Comparison of ENCODE assay signal across 1 cellular context in the genomic region with DNA sequence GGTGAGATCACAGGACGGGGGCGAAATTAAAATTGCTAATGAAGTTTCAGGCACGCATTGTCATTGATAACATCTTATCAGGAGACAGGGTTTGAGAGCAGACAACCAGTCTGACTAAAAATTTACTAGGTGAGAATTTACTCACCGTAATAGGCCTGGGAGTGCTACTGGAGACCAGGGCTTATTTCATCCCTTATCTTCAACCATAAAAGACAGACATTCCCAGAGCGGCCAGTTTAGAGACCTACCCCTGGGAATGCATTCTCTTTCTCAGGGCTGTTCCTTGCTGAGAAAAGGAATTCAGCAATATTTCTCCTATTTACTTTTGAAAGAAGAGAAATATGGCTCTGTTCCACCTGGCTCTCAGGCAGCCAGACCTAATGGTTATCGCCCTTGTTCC. TPM values are rescaled to one million over a fixed set of nuclear protein-coding genes. Genes with fewer than 3 reads are reported as not detected.
"Had no signal": no experiment of that assay in that cellular context is flagged by ENCODE, and none has a peak within 500 bp of the region (broad histone marks: within the 10 kb centered on the region; RNA-seq: fewer than 3 reads in every experiment).

No MANE protein-coding gene starts in this region.

RNA-seq across cellular contexts. Expression of gene ENTPD1, which starts 23.1 kb away (rescaled TPM):
- total RNA-seq: epithelial cell of proximal tubule had no signal
